8 cellular contexts compared by ENCODE assay signal in genomic region chr6:30883743-30884520, GRCh38. TPM values are rescaled to one million over a fixed set of nuclear protein-coding genes. Genes with fewer than 3 reads are reported as not detected.
A peak's percentile ranks its signal among the peaks of the same experiment; 100 is the strongest.
DNase-seq lines count a peak whose midpoint lies in the region; ATAC-seq, FAIRE-seq and TF ChIP-seq lines count a peak whose summit lies in the region.

TSS of gene DDR1 (plus strand) at chr6:30884519. CDS start at chr6:30888730, 4,211 bp downstream.

- TF ChIP-seq RAD21 in H1 (IDR thresholded peaks at IDR 0.05 in 1 of 2, conservative IDR thresholded peaks at IDR 0.05 in 1 of 2; ENCODE audit: low read depth in 2 of 2, low read length in 2 of 2), result no peak

- no peak within 1 kb of the TSS for H3K23ac ChIP-seq in H1 (ENCODE audit: insufficient read length)

- peak within 1 kb of the TSS; percentile 57 to 86 (median 80) for H3K4me3 ChIP-seq in H1 (ENCODE audit: extremely low read depth in 1 of 4, insufficient read depth in 2 of 4, low read depth in 3 of 4, low read length in 4 of 4)

- H3K56ac ChIP-seq in H1 (replicated peaks; ENCODE audit: insufficient read length, low read depth, low read length), result peak within 1 kb of the TSS; percentile 72

- peak within 1 kb of the TSS; percentile 57; the same call in 1 of the 2 replicates for H2AK5ac ChIP-seq in H1 (ENCODE audit: low read depth, low read length)

- no peak within 1 kb of the TSS for H2AFZ ChIP-seq in H1 (ENCODE audit: low read length)

- H4K8ac ChIP-seq in H1 (ENCODE audit: extremely low read depth, insufficient read depth, low read length), result no peak within 1 kb of the TSS; the same call in none of the 2 replicates

- peaks cover 38% of the 10 kb centered on the region for H3K23me2 ChIP-seq in H1 (ENCODE audit: low read depth, low read length)

- H2BK12ac ChIP-seq in H1 (ENCODE audit: low read depth, low read length), result peak within 1 kb of the TSS; percentile 65

- H3K14ac ChIP-seq in H1 (ENCODE audit: insufficient read length), result peak within 1 kb of the TSS; percentile 7

- peak within 1 kb of the TSS; percentile 91 for H3K4ac ChIP-seq in H1 (replicated peaks; ENCODE audit: insufficient read length, low read depth, low read length)

- peak within 1 kb of the TSS; percentile 84 for H4K5ac ChIP-seq in H1 (ENCODE audit: insufficient read length, low read depth, low read length)

- H3K79me1 ChIP-seq in H1 (ENCODE audit: low read depth, low read length), result peaks cover 16% of the 10 kb centered on the region

- peak within 1 kb of the TSS; percentile 86 for H3K27ac ChIP-seq in H1 (ENCODE audit: low read depth, low read length)

- WGBS in H1 (ENCODE audit: extremely low coverage in 1 of 2, insufficient coverage in 1 of 2, insufficient read length in 1 of 2, insufficient replicate concordance in 2 of 2, low coverage in 1 of 2, low lambda C conversion rate in 2 of 2, missing lambda C conversion rate in 1 of 2), 2 experiments, result 1% methylated on average over 13 of the region's 60 CpGs; no CpG with 5 or more reads in 1 of the 2 experiments

- TF ChIP-seq CTCF in H1 (IDR thresholded peaks at IDR 0.05; ENCODE audit: control extremely low read depth in 1 of 3, insufficient read depth in 1 of 3, low read depth in 1 of 3, low read length in 3 of 3), result no peak

- H3K36me3 ChIP-seq in H1 (ENCODE audit: control insufficient read depth in 2 of 4, insufficient read depth in 4 of 4, low read length in 3 of 4), result peaks cover under 1 to 5% (median 3%) of the 10 kb centered on the region in 4 experiments; a peak in 5 of 8 replicates

- peak within 1 kb of the TSS; percentile 57 for H4K91ac ChIP-seq in H1 (replicated peaks; ENCODE audit: insufficient read length, low read length)

- H2BK15ac ChIP-seq in H1 (ENCODE audit: low read length), result peak within 1 kb of the TSS; percentile 97; the same call in 1 of the 2 replicates

- no peaks in the 10 kb centered on the region for H3K9me3 ChIP-seq in H1 (ENCODE audit: insufficient read depth in 2 of 2, low read depth in 1 of 2, low read length in 1 of 2)

- POLR2A ChIA-PET in H1 (lab: Charles Lee; ENCODE audit: partially characterized antibody), result interaction anchor here (0.8 to 19.5 kb wide), 20 partner anchors 10 to 288 kb away, joined by 3 to 452 read pairs (median 4); partner anchors contain the start of genes FLOT1, GTF2H4, IER3 and MDC1

- H3K79me2 ChIP-seq in H1 (ENCODE audit: control insufficient read depth in 1 of 2, insufficient read depth in 2 of 2, low read length in 2 of 2), result peaks cover 7 to 63% of the 10 kb centered on the region in 2 experiments

- TF ChIP-seq POLR2A in H1 (IDR thresholded peaks at IDR 0.05; ENCODE audit: control extremely low read depth in 1 of 2, low read depth in 2 of 2, low read length in 2 of 2), result no peak

- H2BK5ac ChIP-seq in H1 (ENCODE audit: low read depth, low read length), result peak within 1 kb of the TSS; percentile 96

- peak within 1 kb of the TSS; percentile 58 for H2BK120ac ChIP-seq in H1 (replicated peaks; ENCODE audit: low read depth, low read length)

- peak within 1 kb of the TSS; percentile 87; the same call in 1 of the 2 replicates for H2BK20ac ChIP-seq in H1 (ENCODE audit: low read length)

- H4K20me1 ChIP-seq in H1 (replicated peaks in 1 of 2; ENCODE audit: control insufficient read depth in 1 of 2, insufficient read depth in 2 of 2, low read length in 2 of 2), result peaks cover 0 to 14% of the 10 kb centered on the region in 2 experiments

- no peaks in the 10 kb centered on the region for H3K27me3 ChIP-seq in H1 (replicated peaks in 1 of 4; ENCODE audit: control insufficient read depth in 3 of 4, extremely low read depth in 1 of 4, insufficient read depth in 3 of 4, low read length in 3 of 4)

- no peak for ATAC-seq in GM18519 (IDR thresholded peaks at IDR 0.05; ENCODE audit: low FRiP score, unreplicated experiment)

- no peak for FAIRE-seq in H1 (lab: Jason Lieb, UNC)

- CTCF ChIA-PET in H1 (lab: Charles Lee; ENCODE audit: partially characterized antibody), result interaction anchor here (1.6 to 29.0 kb wide), 8 partner anchors 8 to 195 kb away, joined by 7 to 610 read pairs (median 20); partner anchors contain the start of gene VARS2

- H3K18ac ChIP-seq in H1 (ENCODE audit: extremely low read depth, low read length), result peak within 1 kb of the TSS; percentile 99

- peaks cover 12 to 52% (median 37%) of the 10 kb centered on the region in 4 experiments for H3K4me1 ChIP-seq in H1 (replicated peaks in 1 of 4; ENCODE audit: control insufficient read depth in 3 of 4, insufficient read depth in 4 of 4, low read length in 3 of 4)

- peak within 1 kb of the TSS; percentile 92 to 94 for H3K4me2 ChIP-seq in H1 (ENCODE audit: insufficient read depth in 1 of 2, low read depth in 2 of 2, low read length in 2 of 2)

- peak; percentile 32 to 40 for DNase-seq in NCI-H524 (lab: John Stamatoyannopoulos, UW)
- DNase-seq in NCI-H524 treated with DMSO at 0.1 percent for 48 hours (lab: John Stamatoyannopoulos, UW), result no peak
- peak; percentile 80 for DNase-seq in NCI-H2196 treated with DMSO at 0.1 percent for 48 hours (lab: John Stamatoyannopoulos, UW; ENCODE audit: unreplicated experiment)
- peak; percentile 74 for DNase-seq in activated CD8-positive, alpha-beta memory T cell treated with anti-CD3 and anti-CD28 coated beads for 24 hours
- peak in 1 of 2 experiments; percentile 76 for DNase-seq in H1 (ENCODE audit: low read depth in 1 of 2, low spot score in 2 of 2)
- DNase-seq in lung microvascular endothelial cell (ENCODE audit: low read depth in 2 of 2), result peak; percentile 22 to 30
- DNase-seq in stimulated activated CD8-positive, alpha-beta memory T cell treated with anti-CD3 and anti-CD28 coated beads, Interleukin-12 subunit alpha, Interleukin-12 subunit beta, amount 100 ng/mL, for 1 hour (ENCODE audit: low read depth), result peak; percentile 17

- H3K9ac ChIP-seq in H1 (replicated peaks in 1 of 4; ENCODE audit: extremely low read depth in 1 of 4, low read depth in 3 of 4, low read length in 3 of 4), result peak within 1 kb of the TSS; percentile 57 to 73 (median 69)

- TF ChIP-seq EP300 in H1 (IDR thresholded peaks at IDR 0.05; ENCODE audit: borderline replicate concordance in 1 of 2, low read depth in 2 of 2, low read length in 2 of 2), result no peak

TF ChIP-seq in H1, 55 proteins besides CTCF, POLR2A, EP300 and RAD21 (continues in another document):
- TF ChIP-seq EGR1 (IDR thresholded peaks at IDR 0.05; ENCODE audit: borderline replicate concordance, low read depth, low read length), result no peak
- TF ChIP-seq RFX5 (IDR thresholded peaks at IDR 0.05; ENCODE audit: borderline replicate concordance, low read depth, low read length), result no peak
- no peak for TF ChIP-seq MAFK (IDR thresholded peaks at IDR 0.05; ENCODE audit: low read depth, low read length)
- no peak for TF ChIP-seq JUND (IDR thresholded peaks at IDR 0.05; ENCODE audit: low read length)
- TF ChIP-seq HDAC2 (IDR thresholded peaks at IDR 0.05; ENCODE audit: borderline replicate concordance in 1 of 2, low read depth in 2 of 2, low read length in 2 of 2), result 0 out of 4 replicates have a peak, but pooled peaks of 1 of the 2 experiments have one; percentile 30
- TF ChIP-seq TCF12 (IDR thresholded peaks at IDR 0.05; ENCODE audit: low read depth, low read length), result no peak
- no peak for TF ChIP-seq GTF2F1 (IDR thresholded peaks at IDR 0.05; ENCODE audit: borderline replicate concordance, low read depth, low read length)
- TF ChIP-seq ZNF274 (IDR thresholded peaks at IDR 0.05; ENCODE audit: borderline replicate concordance, extremely low read depth, low read length), result no peak
- TF ChIP-seq NANOG (IDR thresholded peaks at IDR 0.05; ENCODE audit: insufficient read depth, low read depth, low read length, poor library complexity, severe bottlenecking), result no peak
- TF ChIP-seq TEAD4 (IDR thresholded peaks at IDR 0.05; ENCODE audit: low read depth, low read length), result no peak
- no peak for TF ChIP-seq KDM4A (IDR thresholded peaks at IDR 0.05; ENCODE audit: low read depth, low read length, severe bottlenecking)
- TF ChIP-seq JUN (IDR thresholded peaks at IDR 0.05; ENCODE audit: low read depth, low read length), result no peak
- no peak for TF ChIP-seq CHD1 (IDR thresholded peaks at IDR 0.05; ENCODE audit: low read depth, low read length)
- TF ChIP-seq POLR2AphosphoS5 (IDR thresholded peaks at IDR 0.05; ENCODE audit: low read depth, low read length), result 0 out of 2 replicates have a peak, but pooled peaks have one; percentile 33
- no peak for TF ChIP-seq CREB1 (IDR thresholded peaks at IDR 0.05)
- TF ChIP-seq YY1 (IDR thresholded peaks at IDR 0.05; ENCODE audit: low read depth, low read length), result no peak
- peak; percentile 15 for TF ChIP-seq CTBP2 (IDR thresholded peaks at IDR 0.05; ENCODE audit: borderline replicate concordance, insufficient read depth, insufficient read length, low read length)
- no peak for TF ChIP-seq BACH1 (IDR thresholded peaks at IDR 0.05; ENCODE audit: low read length)
- no peak for TF ChIP-seq SAP30 (IDR thresholded peaks at IDR 0.05; ENCODE audit: insufficient read depth, insufficient replicate concordance, low read length)
- TF ChIP-seq RNF2 (IDR thresholded peaks at IDR 0.05; ENCODE audit: borderline replicate concordance, low read depth, low read length, missing control alignments, poor library complexity, severe bottlenecking), result no peak
- no peak for TF ChIP-seq SP1 (IDR thresholded peaks at IDR 0.05; ENCODE audit: low read depth, low read length)
- TF ChIP-seq ATF2 (IDR thresholded peaks at IDR 0.05; ENCODE audit: low read length), result no peak

RNA-seq across cellular contexts. Expression of gene DDR1, which starts in this region (rescaled TPM):
- total RNA-seq in H1 (2021; fragmentation: NEBNext Ultra II Directional; extraction: Animal tissue kit (Norgen Biotek cat#: 25700)), result 181 and 182 TPM in 2 replicates
- polyA plus RNA-seq in H1 (2011; rRNA removed), result 99.4 and 134 TPM in 2 replicates
- polyA plus RNA-seq in H1 (2011; cell fraction: cytosol; rRNA removed), result 110 TPM
- polyA plus RNA-seq in H1 (2011; cell fraction: nucleus; rRNA removed), result 240 TPM
- 139 to 201 TPM (median 179 TPM) in 4 replicates for polyA plus RNA-seq in H1 (2012, experiment 1 of 2)
- polyA plus RNA-seq in H1 (2012, experiment 2 of 2), result 146 TPM
- 128 TPM for polyA plus RNA-seq in H1 (2013, experiment 1 of 2)
- 135 TPM for polyA plus RNA-seq in H1 (2013, experiment 2 of 2)
- 116 and 120 TPM in 2 replicates for polyA minus RNA-seq in H1 (2011; rRNA and poly(A)+ RNA removed)
- polyA minus RNA-seq in H1 (2011; cell fraction: cytosol; rRNA and poly(A)+ RNA removed), result 196 TPM
- 121 TPM for polyA minus RNA-seq in H1 (2011; cell fraction: nucleus; rRNA and poly(A)+ RNA removed)
- total RNA-seq in lung microvascular endothelial cell, result 4.8 and 6.3 TPM in 2 replicates

Comparison
In these comparisons a context has a peak if more than half of its experiments do, and no peak if none do; other contexts are left out.
1. RNA of gene DDR1 (total RNA-seq): 181 to 182 TPM in H1; 4.8 to 6.3 TPM in lung microvascular endothelial cell; every median in the first group is over 10 times any median in the second.